In the genomic region with DNA sequence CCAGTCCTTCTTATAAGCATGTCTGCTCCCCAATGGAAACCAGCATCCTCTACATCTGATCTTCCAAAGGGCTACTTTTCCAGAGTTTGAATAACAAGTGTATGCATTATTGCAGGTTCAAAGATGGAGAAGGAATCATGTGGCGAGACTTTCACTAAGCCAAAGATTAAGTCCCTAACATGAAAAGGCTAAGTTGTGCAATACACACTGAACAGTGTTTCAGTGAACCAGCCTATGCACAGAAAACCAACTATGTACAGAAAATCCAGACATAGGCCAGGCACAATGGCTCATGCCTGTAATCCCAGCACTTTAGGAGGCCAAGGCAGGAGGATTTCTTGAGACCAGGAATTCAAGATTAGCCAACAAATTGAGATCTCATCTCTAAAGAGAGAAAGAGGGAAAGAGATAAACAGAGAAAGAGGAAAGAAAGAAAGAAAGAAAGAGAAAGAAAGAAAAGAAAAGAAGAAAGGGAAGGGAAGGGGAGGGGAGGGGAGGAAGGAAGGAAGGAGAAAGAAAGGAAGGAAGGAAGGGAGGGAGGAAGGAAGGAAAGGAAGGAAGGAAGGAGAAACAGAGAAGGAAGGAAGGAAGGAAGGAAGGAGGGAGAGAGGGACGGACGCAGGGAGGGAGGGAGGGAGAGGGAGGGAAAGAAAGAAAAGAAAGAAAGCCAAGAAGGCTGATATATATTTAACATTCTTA, we compare ENCODE assay signal across 32 cellular contexts.
"Had no signal": no experiment of that assay in that cellular context is flagged by ENCODE, and none has a peak within 500 bp of the region (broad histone marks: within the 10 kb centered on the region; RNA-seq: fewer than 3 reads in every experiment).

No MANE protein-coding gene starts in this region.

- H3K4me3 Mint-ChIP-seq: activated CD4-positive, alpha-beta memory T cell treated with anti-CD3 and anti-CD28 coated beads for 36 hours; activated CD4-positive, alpha-beta T cell treated with anti-CD3 and anti-CD28 coated beads for 36 hours; activated CD4-positive, alpha-beta T cell treated with anti-CD3 and anti-CD28 coated beads, Interleukin-2, amount 10 ng/mL, durations not matched to agents 24 days and 14 days; activated CD8-positive, alpha-beta memory T cell treated with anti-CD3 and anti-CD28 coated beads, Interleukin-2, amount 10 ng/mL, durations not matched to agents 7 days and 5 days; activated CD8-positive, alpha-beta T cell treated with anti-CD3 and anti-CD28 coated beads, Interleukin-2, amount 10 ng/mL, durations not matched to agents 7 days and 5 days; activated naive CD8-positive, alpha-beta T cell; activated T-cell treated with anti-CD3 and anti-CD28 coated beads, Interleukin-2, amount 50 U/mL, for 24 hours; activated T-helper 17 cell treated with anti-CD3 and anti-CD28 coated beads, Interleukin-2, amount 50 U/mL, for 72 hours; central memory CD8-positive, alpha-beta T cell; dendritic cell treated with granulocyte-macrophage colony-stimulating factor and Interleukin-4, amounts not matched to agents 40 ng/mL and 50 ng/mL, for 4 days; endodermal cell had no signal

- H3K27ac Mint-ChIP-seq: activated CD4-positive, alpha-beta memory T cell treated with anti-CD3 and anti-CD28 coated beads for 36 hours; activated CD4-positive, alpha-beta T cell treated with anti-CD3 and anti-CD28 coated beads for 36 hours; activated CD4-positive, alpha-beta T cell treated with anti-CD3 and anti-CD28 coated beads, Interleukin-2, amount 10 ng/mL, durations not matched to agents 24 days and 14 days; activated CD8-positive, alpha-beta memory T cell treated with anti-CD3 and anti-CD28 coated beads, Interleukin-2, amount 10 ng/mL, durations not matched to agents 7 days and 5 days; activated CD8-positive, alpha-beta T cell treated with anti-CD3 and anti-CD28 coated beads, Interleukin-2, amount 10 ng/mL, durations not matched to agents 7 days and 5 days; activated naive CD8-positive, alpha-beta T cell; activated T-cell treated with anti-CD3 and anti-CD28 coated beads, Interleukin-2, amount 50 U/mL, for 24 hours; activated T-helper 17 cell treated with anti-CD3 and anti-CD28 coated beads, Interleukin-2, amount 50 U/mL, for 72 hours; dendritic cell treated with granulocyte-macrophage colony-stimulating factor and Interleukin-4, amounts not matched to agents 40 ng/mL and 50 ng/mL, for 4 days; endodermal cell had no signal

- ATAC-seq: activated CD4-positive, alpha-beta T cell treated with anti-CD3 and anti-CD28 coated beads for 36 hours; activated CD8-positive, alpha-beta memory T cell treated with anti-CD3 and anti-CD28 coated beads, Interleukin-2, amount 10 ng/mL, durations not matched to agents 7 days and 5 days; activated CD8-positive, alpha-beta T cell treated with anti-CD3 and anti-CD28 coated beads, Interleukin-2, amount 10 ng/mL, durations not matched to agents 7 days and 5 days; activated T-helper 17 cell treated with anti-CD3 and anti-CD28 coated beads, Interleukin-2, amount 50 U/mL, for 72 hours; esophagus mucosa; foreskin keratinocyte; gastrocnemius medialis; heart left ventricle had no signal

- DNase-seq: activated CD4-positive, alpha-beta memory T cell treated with anti-CD3 and anti-CD28 coated beads for 36 hours; activated CD4-positive, alpha-beta T cell treated with anti-CD3 and anti-CD28 coated beads for 36 hours; activated CD4-positive, alpha-beta T cell treated with anti-CD3 and anti-CD28 coated beads, Interleukin-2, amount 10 ng/mL, durations not matched to agents 24 days and 14 days; activated CD4-positive, CD25-positive, alpha-beta regulatory T cell; activated CD4-positive, CD25-positive, alpha-beta regulatory T cell treated with anti-CD3 and anti-CD28 coated beads, Interleukin-2, amount 50 U/mL, for 72 hours; activated CD8-positive, alpha-beta memory T cell treated with anti-CD3 and anti-CD28 coated beads, Interleukin-2, amount 10 ng/mL, durations not matched to agents 7 days and 5 days; activated CD8-positive, alpha-beta memory T cell treated with anti-CD3 and anti-CD28 coated beads, Interleukin-2, amount 50 U/mL, for 4 hours; activated CD8-positive, alpha-beta T cell treated with anti-CD3 and anti-CD28 coated beads, Interleukin-2, amount 10 ng/mL, durations not matched to agents 7 days and 5 days; activated effector memory CD4-positive, alpha-beta T cell treated with Interleukin-2 at 50 U/mL for 16 hours; activated gamma-delta T cell treated with Interleukin-2 at 50 U/mL for 16 hours; activated naive CD4-positive, alpha-beta T cell treated with anti-CD3 and anti-CD28 coated beads, Interleukin-2, amount 50 U/mL, for 16 hours; activated naive CD4-positive, alpha-beta T cell treated with Interleukin-2 at 50 U/mL for 16 hours; activated T-cell treated with anti-CD3 and anti-CD28 coated beads, Interleukin-2, amount 50 U/mL, for 24 hours; amniotic stem cell; anterior cingulate cortex; brain microvascular endothelial cell; dorsolateral prefrontal cortex; effector memory CD4-positive, alpha-beta T cell; endodermal cell; foreskin keratinocyte; gastrocnemius medialis; glutamatergic neuron; heart left ventricle; T-helper 2 cell had no signal

- H3K27me3 Mint-ChIP-seq: activated CD4-positive, alpha-beta memory T cell treated with anti-CD3 and anti-CD28 coated beads for 36 hours; activated CD4-positive, alpha-beta T cell treated with anti-CD3 and anti-CD28 coated beads for 36 hours; activated CD4-positive, alpha-beta T cell treated with anti-CD3 and anti-CD28 coated beads, Interleukin-2, amount 10 ng/mL, durations not matched to agents 24 days and 14 days; activated CD8-positive, alpha-beta memory T cell treated with anti-CD3 and anti-CD28 coated beads, Interleukin-2, amount 10 ng/mL, durations not matched to agents 7 days and 5 days; activated naive CD8-positive, alpha-beta T cell; activated T-cell treated with anti-CD3 and anti-CD28 coated beads, Interleukin-2, amount 50 U/mL, for 24 hours; activated T-helper 17 cell treated with anti-CD3 and anti-CD28 coated beads, Interleukin-2, amount 50 U/mL, for 72 hours; central memory CD8-positive, alpha-beta T cell; dendritic cell treated with granulocyte-macrophage colony-stimulating factor and Interleukin-4, amounts not matched to agents 40 ng/mL and 50 ng/mL, for 4 days had no signal

- H3K27me3 ChIP-seq: brain microvascular endothelial cell, dorsolateral prefrontal cortex, gastrocnemius medialis, heart left ventricle had no signal

- H3K4me1 ChIP-seq: foreskin keratinocyte, gastrocnemius medialis, heart left ventricle had no signal

- H3K36me3 ChIP-seq: brain microvascular endothelial cell, gastrocnemius medialis, heart left ventricle had no signal

- H3K9me3 ChIP-seq: gastrocnemius medialis had no signal

- H3K4me3 ChIP-seq: coronary artery, dorsolateral prefrontal cortex, gastrocnemius medialis, heart left ventricle had no signal

- FAIRE-seq: astrocyte, bronchial epithelial cell had no signal

- H3K27ac ChIP-seq: brain microvascular endothelial cell, coronary artery, dorsolateral prefrontal cortex, foreskin keratinocyte, gastrocnemius medialis, heart left ventricle had no signal

- H3K4me1 Mint-ChIP-seq: activated CD4-positive, alpha-beta T cell treated with anti-CD3 and anti-CD28 coated beads for 36 hours; activated CD4-positive, alpha-beta T cell treated with anti-CD3 and anti-CD28 coated beads, Interleukin-2, amount 10 ng/mL, durations not matched to agents 24 days and 14 days; activated CD8-positive, alpha-beta memory T cell treated with anti-CD3 and anti-CD28 coated beads, Interleukin-2, amount 10 ng/mL, durations not matched to agents 7 days and 5 days; activated T-helper 17 cell treated with anti-CD3 and anti-CD28 coated beads, Interleukin-2, amount 50 U/mL, for 72 hours had no signal
